10 cellular contexts compared by ENCODE assay signal in the genomic region with DNA sequence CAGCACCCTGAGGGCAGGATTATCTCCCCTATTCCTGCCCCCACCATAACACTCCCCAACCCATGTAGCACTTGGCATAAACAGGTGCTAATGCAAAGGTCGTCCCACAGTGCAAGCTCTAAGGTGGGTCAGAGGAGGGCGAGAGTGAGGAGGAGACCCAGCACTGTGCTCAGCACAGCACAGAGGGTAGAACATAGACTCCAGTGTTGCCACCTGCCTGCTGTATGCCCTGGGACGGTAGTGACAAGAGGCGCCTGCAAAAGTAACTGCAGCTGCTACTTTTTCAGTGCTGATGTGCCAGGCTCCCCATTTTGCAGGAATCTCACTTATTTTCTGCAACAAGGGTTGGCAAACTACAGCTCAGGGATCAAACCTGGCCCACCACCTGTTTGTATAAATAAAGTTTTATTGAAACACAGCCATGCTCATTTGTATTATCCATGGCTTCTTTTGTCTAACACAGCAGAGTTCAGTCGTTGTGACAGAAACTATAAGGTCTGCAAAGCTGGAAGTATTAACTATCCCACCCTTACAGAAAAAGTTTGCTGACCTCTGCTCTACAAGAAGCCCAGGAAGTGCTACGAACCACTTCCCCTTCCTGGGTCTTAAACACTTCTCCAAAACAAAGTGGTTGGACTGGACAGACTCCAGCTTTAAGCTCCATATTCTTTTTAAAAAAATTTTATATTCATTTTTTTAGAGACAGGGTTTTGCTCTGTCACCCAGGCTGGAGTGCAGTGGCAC. TPM values are rescaled to one million over a fixed set of nuclear protein-coding genes. Genes with fewer than 3 reads are reported as not detected.
DNase-seq lines count a peak whose midpoint lies in the region; ATAC-seq, FAIRE-seq and TF ChIP-seq lines count a peak whose summit lies in the region.
"Had no signal": no experiment of that assay in that cellular context is flagged by ENCODE, and none has a peak within 500 bp of the region (broad histone marks: within the 10 kb centered on the region; RNA-seq: fewer than 3 reads in every experiment).

No MANE protein-coding gene starts in this region.

- H3K27ac Mint-ChIP-seq in activated T-cell treated with anti-CD3 and anti-CD28 coated beads, Interleukin-2, amount 50 U/mL, for 24 hours: peak overlapping the region; percentile 98
- H3K27ac Mint-ChIP-seq in neural progenitor cell: no peak overlapping the region

- H3K9me3 Mint-ChIP-seq in activated T-cell treated with anti-CD3 and anti-CD28 coated beads, Interleukin-2, amount 50 U/mL, for 24 hours: peaks cover 5% of the 10 kb centered on the region
- no peaks in the 10 kb centered on the region for H3K9me3 Mint-ChIP-seq in neural progenitor cell

- H3K4me1 Mint-ChIP-seq in activated T-cell treated with anti-CD3 and anti-CD28 coated beads, Interleukin-2, amount 50 U/mL, for 24 hours (ENCODE audit: low read depth): peaks cover 91% of the 10 kb centered on the region
- peaks cover 38% of the 10 kb centered on the region for H3K4me1 Mint-ChIP-seq in neural progenitor cell

- H2BK12ac ChIP-seq in H1 (ENCODE audit: low read depth, low read length): no peak overlapping the region

- TF ChIP-seq POLR2A in H1 (IDR thresholded peaks at IDR 0.05; ENCODE audit: control extremely low read depth in 1 of 2, low read depth in 2 of 2, low read length in 2 of 2): no peak

- peaks cover 63% of the 10 kb centered on the region for H3K36me3 Mint-ChIP-seq in activated T-cell treated with anti-CD3 and anti-CD28 coated beads, Interleukin-2, amount 50 U/mL, for 24 hours (ENCODE audit: low read depth)
- peaks cover 3% of the 10 kb centered on the region for H3K36me3 Mint-ChIP-seq in neural progenitor cell

- CTCF ChIA-PET in H1 (lab: Charles Lee; ENCODE audit: partially characterized antibody): interaction anchor here (0.6 to 32.3 kb wide), 11 partner anchors 8 to 925 kb away, joined by 3 to 1058 read pairs (median 4); a partner anchor contains a TSS

- peaks cover 14% of the 10 kb centered on the region for H3F3A ChIP-seq in neural progenitor cell (ENCODE audit: low read depth)

- H4K20me1 ChIP-seq in H1 (replicated peaks in 1 of 2; ENCODE audit: control insufficient read depth in 1 of 2, insufficient read depth in 2 of 2, low read length in 2 of 2) (peaks cover 0 to 4% of the 10 kb centered on the region in 2 experiments), neural progenitor cell (ENCODE audit: low read depth) (peaks cover 18% of the 10 kb centered on the region)

- no peaks in the 10 kb centered on the region for H3K27me3 ChIP-seq in RWPE2 (ENCODE audit: insufficient read depth, poor library complexity, severe bottlenecking)
- H3K27me3 ChIP-seq in H1 (replicated peaks in 1 of 4; ENCODE audit: control insufficient read depth in 3 of 4, extremely low read depth in 1 of 4, insufficient read depth in 3 of 4, low read length in 3 of 4): no peaks in the 10 kb centered on the region
- H3K27me3 ChIP-seq in thymus (ENCODE audit: control insufficient read depth, insufficient read depth): no peaks in the 10 kb centered on the region
- no peaks in the 10 kb centered on the region for H3K27me3 ChIP-seq in neural progenitor cell
- H3K27me3 ChIP-seq: body of pancreas had no signal

- H3K27ac ChIP-seq in RWPE2 (ENCODE audit: poor library complexity, severe bottlenecking) (peak overlapping the region; percentile 99), H1 (ENCODE audit: low read depth, low read length) (no peak overlapping the region), thymus (ENCODE audit: low read depth) (peak overlapping the region; percentile 89), neural progenitor cell (no peak overlapping the region)
- H3K27ac ChIP-seq: VCaP had no signal

- no peak overlapping the region for H2BK15ac ChIP-seq in H1 (ENCODE audit: low read length)

- H3K36me3 ChIP-seq in RWPE2 (ENCODE audit: low read depth): peaks cover 47% of the 10 kb centered on the region
- H3K36me3 ChIP-seq in H1 (ENCODE audit: control insufficient read depth in 2 of 4, insufficient read depth in 4 of 4, low read length in 3 of 4): no peaks in the 10 kb centered on the region; a peak in 2 of 8 replicates
- H3K36me3 ChIP-seq in thymus (ENCODE audit: control insufficient read depth, insufficient read depth): peaks cover 24% of the 10 kb centered on the region
- no peaks in the 10 kb centered on the region for H3K36me3 ChIP-seq in neural progenitor cell

- peak; percentile 58 for DNase-seq in activated T-cell treated with anti-CD3 and anti-CD28 coated beads, Interleukin-2, amount 50 U/mL, for 24 hours
- DNase-seq in activated T-cell treated with anti-CD3 and anti-CD28 coated beads for 4 hours (no peak), RWPE2 (ENCODE audit: low spot score) (no peak), H1 (ENCODE audit: low read depth in 1 of 2, low spot score in 2 of 2) (no peak), GDM1 (lab: John Stamatoyannopoulos, UW) (no peak), neural progenitor cell (ENCODE audit: low spot score) (no peak), left colon (no peak)
- DNase-seq: body of pancreas had no signal

- 79% methylated on average over 6 of the region's 6 CpGs; no CpG with 5 or more reads in 1 of the 2 experiments for WGBS in H1 (ENCODE audit: extremely low coverage in 1 of 2, insufficient coverage in 1 of 2, insufficient read length in 1 of 2, insufficient replicate concordance in 2 of 2, low coverage in 1 of 2, low lambda C conversion rate in 2 of 2, missing lambda C conversion rate in 1 of 2), 2 experiments
- WGBS in thymus: 50% methylated on average over 6 of the region's 6 CpGs

- no peak for TF ChIP-seq CTCF in RWPE2 (IDR thresholded peaks at IDR 0.05; ENCODE audit: poor library complexity, severe bottlenecking)
- peak; percentile 13 to 49 (median 31); a peak in 3 of 4 replicates for TF ChIP-seq CTCF in H1 (IDR thresholded peaks at IDR 0.05; ENCODE audit: control extremely low read depth in 1 of 3, insufficient read depth in 1 of 3, low read depth in 1 of 3, low read length in 3 of 3)
- TF ChIP-seq CTCF in neural progenitor cell (IDR thresholded peaks at IDR 0.05): no peak

- H3K4me3 Mint-ChIP-seq in activated T-cell treated with anti-CD3 and anti-CD28 coated beads, Interleukin-2, amount 50 U/mL, for 24 hours: peak overlapping the region; percentile 77
- no peak overlapping the region for H3K4me3 Mint-ChIP-seq in neural progenitor cell

- H3K14ac ChIP-seq in H1 (ENCODE audit: insufficient read length): no peak overlapping the region

- no peak overlapping the region for H2BK120ac ChIP-seq in H1 (replicated peaks; ENCODE audit: low read depth, low read length)

- H3K27me3 Mint-ChIP-seq in activated T-cell treated with anti-CD3 and anti-CD28 coated beads, Interleukin-2, amount 50 U/mL, for 24 hours: no peaks in the 10 kb centered on the region
- H3K27me3 Mint-ChIP-seq in neural progenitor cell (ENCODE audit: insufficient read depth, low read depth): peaks cover 4% of the 10 kb centered on the region

- no peak overlapping the region for H4K91ac ChIP-seq in H1 (replicated peaks; ENCODE audit: insufficient read length, low read length)

- no peak overlapping the region for H2AK5ac ChIP-seq in H1 (ENCODE audit: low read depth, low read length)

- TF ChIP-seq EP300 in H1 (IDR thresholded peaks at IDR 0.05; ENCODE audit: borderline replicate concordance in 1 of 2, low read depth in 2 of 2, low read length in 2 of 2): no peak

- no peak overlapping the region for H2BK5ac ChIP-seq in H1 (ENCODE audit: low read depth, low read length)

- H3K9me3 ChIP-seq in RWPE2 (ENCODE audit: severe bottlenecking): no peaks in the 10 kb centered on the region
- H3K9me3 ChIP-seq in H1 (ENCODE audit: insufficient read depth in 2 of 2, low read depth in 1 of 2, low read length in 1 of 2): no peaks in the 10 kb centered on the region
- H3K9me3 ChIP-seq in thymus (ENCODE audit: control insufficient read depth): no peaks in the 10 kb centered on the region
- H3K9me3 ChIP-seq in neural progenitor cell (ENCODE audit: low read depth): no peaks in the 10 kb centered on the region
- H3K9me3 ChIP-seq: body of pancreas had no signal

- POLR2A ChIA-PET in H1 (lab: Charles Lee; ENCODE audit: partially characterized antibody): interaction anchor here (0.7 to 25.7 kb wide), 6 partner anchors 9 to 260 kb away, joined by 3 to 408 read pairs (median 3); a partner anchor contains a TSS

- peaks cover 0 to 9% of the 10 kb centered on the region in 2 experiments; a peak in 1 of 4 replicates for H3K79me2 ChIP-seq in H1 (ENCODE audit: control insufficient read depth in 1 of 2, insufficient read depth in 2 of 2, low read length in 2 of 2)
- peaks cover 14% of the 10 kb centered on the region for H3K79me2 ChIP-seq in neural progenitor cell (ENCODE audit: low read depth)

- intact Hi-C loops in left colon (cut with DNase I, micrococcal nuclease): no loop called here

- H3K56ac ChIP-seq in H1 (replicated peaks; ENCODE audit: insufficient read length, low read depth, low read length): no peak overlapping the region

- no peak overlapping the region for H4K8ac ChIP-seq in H1 (ENCODE audit: extremely low read depth, insufficient read depth, low read length)

- no peak overlapping the region for H3K18ac ChIP-seq in H1 (ENCODE audit: extremely low read depth, low read length)

- H3K4me3 ChIP-seq in RWPE2 (ENCODE audit: severe bottlenecking): no peak overlapping the region
- no peak overlapping the region for H3K4me3 ChIP-seq in H1 (ENCODE audit: extremely low read depth in 1 of 4, insufficient read depth in 2 of 4, low read depth in 3 of 4, low read length in 4 of 4)
- H3K4me3 ChIP-seq in thymus (ENCODE audit: low read length): no peak overlapping the region
- no peak overlapping the region for H3K4me3 ChIP-seq in neural progenitor cell
- H3K4me3 ChIP-seq: body of pancreas had no signal

- H2AFZ ChIP-seq in H1 (ENCODE audit: low read length) (no peak overlapping the region), neural progenitor cell (replicated peaks) (no peak overlapping the region)

- peak; percentile 6 to 25; a peak in 1 of 4 replicates for TF ChIP-seq RAD21 in H1 (IDR thresholded peaks at IDR 0.05 in 1 of 2, conservative IDR thresholded peaks at IDR 0.05 in 1 of 2; ENCODE audit: low read depth in 2 of 2, low read length in 2 of 2)

- peaks cover 10% of the 10 kb centered on the region for H3K79me1 ChIP-seq in H1 (ENCODE audit: low read depth, low read length)

- no peak overlapping the region for H2BK20ac ChIP-seq in H1 (ENCODE audit: low read length)

- H4K5ac ChIP-seq in H1 (ENCODE audit: insufficient read length, low read depth, low read length): no peak overlapping the region

- no peak for FAIRE-seq in H1 (lab: Jason Lieb, UNC)

- H3K4ac ChIP-seq in H1 (replicated peaks; ENCODE audit: insufficient read length, low read depth, low read length): no peak overlapping the region

- no peak for ATAC-seq in RWPE2 (ENCODE audit: low read depth)
- ATAC-seq in left colon: no peak
- ATAC-seq: body of pancreas had no signal

- H3K9ac ChIP-seq in H1 (replicated peaks in 1 of 4; ENCODE audit: extremely low read depth in 1 of 4, low read depth in 3 of 4, low read length in 3 of 4): no peak overlapping the region
- H3K9ac ChIP-seq in neural progenitor cell: no peak overlapping the region

- H3K23me2 ChIP-seq in H1 (ENCODE audit: low read depth, low read length): no peaks in the 10 kb centered on the region

- H3K4me1 ChIP-seq in RWPE2 (ENCODE audit: insufficient read depth, poor library complexity, severe bottlenecking) (peaks cover 41% of the 10 kb centered on the region), H1 (replicated peaks in 1 of 4; ENCODE audit: control insufficient read depth in 3 of 4, insufficient read depth in 4 of 4, low read length in 3 of 4) (peaks cover 0 to 20% (median 15%) of the 10 kb centered on the region in 4 experiments; a peak in 6 of 7 replicates), thymus (ENCODE audit: control insufficient read depth, insufficient read depth, low read length) (peaks cover 65% of the 10 kb centered on the region), neural progenitor cell (peaks cover 37% of the 10 kb centered on the region)

- no peak overlapping the region for H3K4me2 ChIP-seq in H1 (ENCODE audit: insufficient read depth in 1 of 2, low read depth in 2 of 2, low read length in 2 of 2)
- H3K4me2 ChIP-seq in neural progenitor cell: no peak overlapping the region

- no peak overlapping the region for H3K23ac ChIP-seq in H1 (ENCODE audit: insufficient read length)

RNA-seq across cellular contexts. Expression of a gene that starts 16.9 kb away (rescaled TPM):
- total RNA-seq in H1 (2021; fragmentation: NEBNext Ultra II Directional; extraction: Animal tissue kit (Norgen Biotek cat#: 25700)): 10.6 and 12.3 TPM in 2 replicates
- polyA plus RNA-seq in H1 (2011; rRNA removed) (3.7 and 6.7 TPM in 2 replicates), thymus (7.4 TPM)
- 5.9 TPM for polyA plus RNA-seq in H1 (2011; cell fraction: cytosol; rRNA removed)
- 27.1 TPM for polyA plus RNA-seq in H1 (2011; cell fraction: nucleus; rRNA removed)
- 6.2 to 12.1 TPM (median 10.3 TPM) in 4 replicates for polyA plus RNA-seq in H1 (2012, experiment 1 of 2)
- 4.7 TPM for polyA plus RNA-seq in H1 (2012, experiment 2 of 2)
- 4.8 TPM for polyA plus RNA-seq in H1 (2013, experiment 1 of 2)
- polyA plus RNA-seq in H1 (2013, experiment 2 of 2): 3.8 TPM
- 4.5 and 4.9 TPM in 2 replicates for polyA minus RNA-seq in H1 (2011; rRNA and poly(A)+ RNA removed)
- 7.4 TPM for polyA minus RNA-seq in H1 (2011; cell fraction: cytosol; rRNA and poly(A)+ RNA removed)
- 20.2 TPM for polyA minus RNA-seq in H1 (2011; cell fraction: nucleus; rRNA and poly(A)+ RNA removed)
- total RNA-seq in neural progenitor cell (ENCODE audit: low replicate concordance) (0.62 and 2.1 TPM in 2 replicates), left colon (10 to 100 TPM; 44.5 to 45.5 TPM)

RNA-seq across cellular contexts. Expression of a gene that starts 17.0 kb away (rescaled TPM):
- total RNA-seq in H1 (2021; fragmentation: NEBNext Ultra II Directional; extraction: Animal tissue kit (Norgen Biotek cat#: 25700)): 36.9 and 42.9 TPM in 2 replicates
- 31.5 and 54.0 TPM in 2 replicates for polyA plus RNA-seq in H1 (2011; rRNA removed)
- 33.1 TPM for polyA plus RNA-seq in H1 (2011; cell fraction: cytosol; rRNA removed)
- polyA plus RNA-seq in H1 (2011; cell fraction: nucleus; rRNA removed): 38.0 TPM
- polyA plus RNA-seq in H1 (2012, experiment 1 of 2): 22.9 to 33.8 TPM (median 30.9 TPM) in 4 replicates
- polyA plus RNA-seq in H1 (2012, experiment 2 of 2): 28.9 TPM
- 19.7 TPM for polyA plus RNA-seq in H1 (2013, experiment 1 of 2)
- polyA plus RNA-seq in H1 (2013, experiment 2 of 2): 17.7 TPM
- 24.7 and 48.1 TPM in 2 replicates for polyA minus RNA-seq in H1 (2011; rRNA and poly(A)+ RNA removed)
- polyA minus RNA-seq in H1 (2011; cell fraction: cytosol; rRNA and poly(A)+ RNA removed): 28.1 TPM
- polyA minus RNA-seq in H1 (2011; cell fraction: nucleus; rRNA and poly(A)+ RNA removed): 22.0 TPM
- polyA plus RNA-seq in thymus: 32.3 TPM
- 19.8 and 39.7 TPM in 2 replicates for total RNA-seq in neural progenitor cell (ENCODE audit: low replicate concordance)
- total RNA-seq in left colon: 10 to 100 TPM; 76.1 to 91.5 TPM

RNA-seq across cellular contexts. Expression of a gene that starts 51.0 kb away (rescaled TPM):
- total RNA-seq in H1 (2021; fragmentation: NEBNext Ultra II Directional; extraction: Animal tissue kit (Norgen Biotek cat#: 25700)): 56.3 and 56.9 TPM in 2 replicates
- 47.2 and 78.5 TPM in 2 replicates for polyA plus RNA-seq in H1 (2011; rRNA removed)
- polyA plus RNA-seq in H1 (2011; cell fraction: cytosol; rRNA removed): 43.0 TPM
- polyA plus RNA-seq in H1 (2011; cell fraction: nucleus; rRNA removed): 97.2 TPM
- 37.5 to 59.8 TPM (median 54.2 TPM) in 4 replicates for polyA plus RNA-seq in H1 (2012, experiment 1 of 2)
- 53.7 TPM for polyA plus RNA-seq in H1 (2012, experiment 2 of 2)
- polyA plus RNA-seq in H1 (2013, experiment 1 of 2): 63.6 TPM
- polyA plus RNA-seq in H1 (2013, experiment 2 of 2): 66.9 TPM
- 22.9 and 27.9 TPM in 2 replicates for polyA minus RNA-seq in H1 (2011; rRNA and poly(A)+ RNA removed)
- 32.7 TPM for polyA minus RNA-seq in H1 (2011; cell fraction: cytosol; rRNA and poly(A)+ RNA removed)
- polyA minus RNA-seq in H1 (2011; cell fraction: nucleus; rRNA and poly(A)+ RNA removed): 27.2 TPM
- polyA plus RNA-seq in thymus: 33.4 TPM
- total RNA-seq in neural progenitor cell (ENCODE audit: low replicate concordance): 11.4 and 34.9 TPM in 2 replicates
- total RNA-seq in left colon: 10 to 100 TPM; 21.0 to 25.5 TPM

RNA-seq across cellular contexts. Expression of a gene that starts 55.6 kb away (rescaled TPM):
- 20.9 and 22.1 TPM in 2 replicates for total RNA-seq in H1 (2021; fragmentation: NEBNext Ultra II Directional; extraction: Animal tissue kit (Norgen Biotek cat#: 25700))
- polyA plus RNA-seq in H1 (2011; rRNA removed) (12.1 and 19.8 TPM in 2 replicates), thymus (35.2 TPM)
- polyA plus RNA-seq in H1 (2011; cell fraction: cytosol; rRNA removed): 7.3 TPM
- polyA plus RNA-seq in H1 (2011; cell fraction: nucleus; rRNA removed): 29.8 TPM
- 13.2 to 19.6 TPM (median 18.1 TPM) in 4 replicates for polyA plus RNA-seq in H1 (2012, experiment 1 of 2)
- polyA plus RNA-seq in H1 (2012, experiment 2 of 2): 14.9 TPM
- 7.1 TPM for polyA plus RNA-seq in H1 (2013, experiment 1 of 2)
- 7.1 TPM for polyA plus RNA-seq in H1 (2013, experiment 2 of 2)
- polyA minus RNA-seq in H1 (2011; rRNA and poly(A)+ RNA removed): 8.1 and 8.8 TPM in 2 replicates
- polyA minus RNA-seq in H1 (2011; cell fraction: cytosol; rRNA and poly(A)+ RNA removed): 18.1 TPM
- 24.5 TPM for polyA minus RNA-seq in H1 (2011; cell fraction: nucleus; rRNA and poly(A)+ RNA removed)
- total RNA-seq in neural progenitor cell (ENCODE audit: low replicate concordance) (4.4 and 16.6 TPM in 2 replicates), left colon (10 to 100 TPM; 25.3 to 43.4 TPM)

RNA-seq across cellular contexts. Expression of a gene that starts 58.4 kb away (rescaled TPM):
- total RNA-seq in H1 (2021; fragmentation: NEBNext Ultra II Directional; extraction: Animal tissue kit (Norgen Biotek cat#: 25700)): 20.7 and 24.0 TPM in 2 replicates
- polyA plus RNA-seq in H1 (2011; rRNA removed): 20.1 and 25.3 TPM in 2 replicates
- 22.2 TPM for polyA plus RNA-seq in H1 (2011; cell fraction: cytosol; rRNA removed)
- 54.2 TPM for polyA plus RNA-seq in H1 (2011; cell fraction: nucleus; rRNA removed)
- 14.0 to 19.1 TPM (median 15.9 TPM) in 4 replicates for polyA plus RNA-seq in H1 (2012, experiment 1 of 2)
- polyA plus RNA-seq in H1 (2012, experiment 2 of 2): 12.9 TPM
- 11.2 TPM for polyA plus RNA-seq in H1 (2013, experiment 1 of 2)
- polyA plus RNA-seq in H1 (2013, experiment 2 of 2): 12.0 TPM
- polyA minus RNA-seq in H1 (2011; rRNA and poly(A)+ RNA removed): 18.5 and 20.3 TPM in 2 replicates
- 11.0 TPM for polyA minus RNA-seq in H1 (2011; cell fraction: cytosol; rRNA and poly(A)+ RNA removed)
- polyA minus RNA-seq in H1 (2011; cell fraction: nucleus; rRNA and poly(A)+ RNA removed): 11.6 TPM
- polyA plus RNA-seq in thymus: 37.6 TPM
- total RNA-seq in neural progenitor cell (ENCODE audit: low replicate concordance): 15.8 and 27.7 TPM in 2 replicates
- 10 to 100 TPM in 1 of 2 donors, 1 to 10 TPM in 1; 7.3 to 13.9 TPM for total RNA-seq in left colon

Comparison
In these comparisons a context has a peak if more than half of its experiments do, and no peak if none do; other contexts are left out.
1. H3K27ac ChIP-seq: peak in RWPE2 (single experiment) and thymus (single experiment); none in H1 (single experiment) and neural progenitor cell (single experiment).
2. CTCF ChIP-seq: peak in H1 (3 of 3); none in RWPE2 (single experiment) and neural progenitor cell (single experiment).